Comparison of ENCODE assay signal across 8 cellular contexts in the genomic region with DNA sequence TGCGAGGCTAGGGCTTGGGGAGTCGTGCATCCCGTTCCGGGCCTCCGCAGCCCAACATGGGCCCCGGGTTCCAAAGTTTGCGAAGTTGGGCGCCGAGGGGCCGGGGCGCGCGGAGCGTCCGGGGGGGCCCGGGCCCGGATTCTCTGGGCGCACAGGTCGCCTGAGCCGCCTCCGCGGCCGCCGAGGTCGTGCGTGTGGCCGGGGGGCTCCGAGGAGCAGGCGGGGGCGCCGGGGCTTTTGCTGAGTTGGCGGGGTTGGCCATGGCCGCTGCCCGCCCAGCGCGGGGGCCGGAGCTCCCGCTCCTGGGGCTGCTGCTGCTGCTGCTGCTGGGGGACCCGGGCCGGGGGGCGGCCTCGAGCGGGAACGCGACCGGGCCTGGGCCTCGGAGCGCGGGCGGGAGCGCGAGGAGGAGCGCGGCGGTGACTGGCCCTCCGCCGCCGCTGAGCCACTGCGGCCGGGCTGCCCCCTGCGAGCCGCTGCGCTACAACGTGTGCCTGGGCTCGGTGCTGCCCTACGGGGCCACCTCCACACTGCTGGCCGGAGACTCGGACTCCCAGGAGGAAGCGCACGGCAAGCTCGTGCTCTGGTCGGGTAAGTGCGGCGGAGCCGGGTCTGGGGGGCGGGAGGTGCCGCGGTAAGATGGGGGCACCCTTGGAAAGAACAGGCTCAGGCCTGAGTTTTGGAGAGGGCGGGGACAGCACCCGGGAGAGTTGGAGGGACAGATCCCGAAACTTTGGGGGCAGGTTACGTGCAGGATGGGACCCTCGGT.
DNase-seq lines count a peak whose midpoint lies in the region; ATAC-seq and TF ChIP-seq lines count a peak whose summit lies in the region.

No MANE protein-coding gene starts in this region.

- H3K9me3 Mint-ChIP-seq in effector memory CD8-positive, alpha-beta T cell: no peaks in the 10 kb centered on the region

- H3K36me3 Mint-ChIP-seq in effector memory CD8-positive, alpha-beta T cell (ENCODE audit: insufficient read depth): no peaks in the 10 kb centered on the region

- no peak overlapping the region for H3K27ac ChIP-seq in KMS-11
- H3K27ac ChIP-seq in muscle layer of colon (ENCODE audit: low read depth, low read length): peak overlapping the region; percentile 74

- TF ChIP-seq CTCF in KMS-11 (conservative IDR thresholded peaks at IDR 0.05; ENCODE audit: low read depth, low read length): no peak

- H3K4me3 Mint-ChIP-seq in effector memory CD8-positive, alpha-beta T cell: peak overlapping the region; percentile 59 to 75

- no peaks in the 10 kb centered on the region for H3K9me3 ChIP-seq in muscle layer of colon (ENCODE audit: low read length)

- H3K27me3 ChIP-seq in KMS-11 (ENCODE audit: insufficient read depth, low read depth) (no peaks in the 10 kb centered on the region; the same call in 1 of the 2 replicates), muscle layer of colon (ENCODE audit: control insufficient read depth in 1 of 2, insufficient read depth in 2 of 2, low read length in 2 of 2) (no peaks in the 10 kb centered on the region)

- DNase-seq in ELR (ENCODE audit: low read depth): peak; percentile 30
- no peak for DNase-seq in effector memory CD8-positive, alpha-beta T cell
- DNase-seq in NOMO-1 treated with dmso at 0.1 percent for 144 hours (lab: John Stamatoyannopoulos, UW; ENCODE audit: unreplicated experiment): no peak
- DNase-seq in activated CD4-positive, alpha-beta T cell treated with anti-CD3 and anti-CD28 coated beads for 4 hours: no peak

- H3K4me1 ChIP-seq in KMS-11 (ENCODE audit: low read depth, poor library complexity, severe bottlenecking) (peaks cover 7% of the 10 kb centered on the region), muscle layer of colon (ENCODE audit: insufficient read depth, low read length) (peaks cover 13% of the 10 kb centered on the region)

- no peaks in the 10 kb centered on the region for H4K20me1 ChIP-seq in KMS-11 (ENCODE audit: insufficient read depth)

- H3K27ac Mint-ChIP-seq in effector memory CD8-positive, alpha-beta T cell: no peak overlapping the region

- H3K4me3 ChIP-seq in KMS-11 (IDR thresholded peaks at IDR 0.05; ENCODE audit: insufficient read depth, low read depth, low read length) (no peak overlapping the region), muscle layer of colon (ENCODE audit: low read depth in 1 of 2, low read length in 2 of 2) (peak overlapping the region; percentile 75 to 89)

- H3K9ac ChIP-seq in KMS-11 (peak overlapping the region; percentile 28; the same call in 1 of the 2 replicates), muscle layer of colon (ENCODE audit: low read length) (peak overlapping the region; percentile 78)

- H3K4me2 ChIP-seq in KMS-11: peak overlapping the region; percentile 26; the same call in 1 of the 2 replicates

- no peaks in the 10 kb centered on the region for H3K4me1 Mint-ChIP-seq in effector memory CD8-positive, alpha-beta T cell (ENCODE audit: low read depth in 2 of 2)

- no peaks in the 10 kb centered on the region for H3K36me3 ChIP-seq in KMS-11 (ENCODE audit: insufficient read depth)
- H3K36me3 ChIP-seq in muscle layer of colon (ENCODE audit: insufficient read depth, low read length): no peaks in the 10 kb centered on the region

- peak; percentile 19 for ATAC-seq in effector memory CD8-positive, alpha-beta T cell (replicated peaks)
- no peak for ATAC-seq in HG03442 (IDR thresholded peaks at IDR 0.05; ENCODE audit: unreplicated experiment)
- no peak for ATAC-seq in HG02938 (IDR thresholded peaks at IDR 0.05; ENCODE audit: unreplicated experiment)

- H3K79me2 ChIP-seq in KMS-11 (ENCODE audit: insufficient read depth, low read depth): no peaks in the 10 kb centered on the region

- peak overlapping the region; percentile 70 for H2AFZ ChIP-seq in KMS-11 (ENCODE audit: low read depth)

- peaks cover 65 to 80% of the 10 kb centered on the region in 2 donors for H3K27me3 Mint-ChIP-seq in effector memory CD8-positive, alpha-beta T cell
